In genomic region chr3:191321019-191321767, GRCh38 we compare ENCODE assay signal across 17 cellular contexts. TPM values are rescaled to one million over a fixed set of nuclear protein-coding genes. Genes with fewer than 3 reads are reported as not detected.
DNase-seq lines count a peak whose midpoint lies in the region; ATAC-seq and TF ChIP-seq lines count a peak whose summit lies in the region.
"Had no signal": no experiment of that assay in that cellular context is flagged by ENCODE, and none has a peak within 500 bp of the region (broad histone marks: within the 10 kb centered on the region; RNA-seq: fewer than 3 reads in every experiment).

No MANE protein-coding gene starts in this region.

- H3K9ac ChIP-seq in subcutaneous abdominal adipose tissue (ENCODE audit: low read length in 5 of 5) (no peak overlapping the region), endodermal cell (ENCODE audit: extremely low read depth, low read length, poor library complexity, severe bottlenecking) (no peak overlapping the region)

- peaks cover 5% of the 10 kb centered on the region for H3K9me3 Mint-ChIP-seq in endodermal cell
- H3K9me3 Mint-ChIP-seq: CD8-positive, alpha-beta T cell had no signal

- H3K4me3 ChIP-seq in HEK293 (ENCODE audit: low read depth, low read length) (no peak overlapping the region), LNCaP clone FGC (ENCODE audit: low read depth, low read length) (no peak overlapping the region), subcutaneous abdominal adipose tissue (ENCODE audit: low read depth in 1 of 5, low read length in 5 of 5) (no peak overlapping the region), endodermal cell (ENCODE audit: low read length) (no peak overlapping the region)
- H3K4me3 ChIP-seq: HAP-1 had no signal

- H3K27me3 ChIP-seq in subcutaneous abdominal adipose tissue (ENCODE audit: control insufficient read depth in 5 of 5, insufficient read depth in 4 of 5, low read length in 5 of 5) (no peaks in the 10 kb centered on the region), endodermal cell (ENCODE audit: control insufficient read depth, insufficient read depth, low read length, poor library complexity, severe bottlenecking) (no peaks in the 10 kb centered on the region)

- no peak for ATAC-seq in GM19467 (IDR thresholded peaks at IDR 0.05; ENCODE audit: unreplicated experiment)
- ATAC-seq in T-helper 17 cell: no peak
- ATAC-seq in HG02588 (IDR thresholded peaks at IDR 0.05; ENCODE audit: unreplicated experiment): no peak
- ATAC-seq: CD8-positive, alpha-beta T cell had no signal

- TF ChIP-seq CTCF in HEK293 (tag by site-specific recombination; IDR thresholded peaks at IDR 0.05) (no peak), LNCaP clone FGC (IDR thresholded peaks at IDR 0.05; ENCODE audit: control insufficient read depth, extremely low read depth, insufficient read depth) (no peak), VCaP (conservative IDR thresholded peaks at IDR 0.05) (no peak), endodermal cell (conservative IDR thresholded peaks at IDR 0.05) (no peak)

- no peaks in the 10 kb centered on the region for H3K4me1 Mint-ChIP-seq in T-helper 17 cell
- peaks cover 3% of the 10 kb centered on the region for H3K4me1 Mint-ChIP-seq in endodermal cell
- H3K4me1 Mint-ChIP-seq: CD4-positive, CD25-positive, alpha-beta regulatory T cell had no signal

- 88 to 98% methylated on average over 3 to 4 of the region's 4 CpGs for WGBS in endodermal cell (ENCODE audit: insufficient coverage in 1 of 2, insufficient read length in 1 of 2), 2 experiments

- H3K27me3 Mint-ChIP-seq in T-helper 17 cell (no peaks in the 10 kb centered on the region), endodermal cell (ENCODE audit: insufficient read depth) (no peaks in the 10 kb centered on the region)
- H3K27me3 Mint-ChIP-seq: CD4-positive, CD25-positive, alpha-beta regulatory T cell had no signal

- POLR2A ChIA-PET in HEK293 (lab: Yijun Ruan, JAX): no interaction called here

- H3K4me1 ChIP-seq in HEK293 (ENCODE audit: control insufficient read depth, insufficient read depth, low read length): no peaks in the 10 kb centered on the region
- H3K4me1 ChIP-seq in subcutaneous abdominal adipose tissue (ENCODE audit: control insufficient read depth in 5 of 5, insufficient read depth in 5 of 5, low read length in 5 of 5): no peaks in the 10 kb centered on the region
- no peaks in the 10 kb centered on the region for H3K4me1 ChIP-seq in endodermal cell (ENCODE audit: control insufficient read depth, insufficient read depth, low read length)
- H3K4me1 ChIP-seq: HAP-1 had no signal

- no peak overlapping the region for H3K4me3 Mint-ChIP-seq in T-helper 17 cell
- H3K4me3 Mint-ChIP-seq in endodermal cell: no peak overlapping the region
- H3K4me3 Mint-ChIP-seq: CD4-positive, CD25-positive, alpha-beta regulatory T cell; CD8-positive, alpha-beta T cell had no signal

- no peak overlapping the region for H3K27ac ChIP-seq in HEK293 (ENCODE audit: extremely low read depth, low read depth, low read length)
- H3K27ac ChIP-seq in VCaP: peak overlapping the region; percentile 41
- peak overlapping the region; percentile 28 for H3K27ac ChIP-seq in subcutaneous abdominal adipose tissue (ENCODE audit: low read depth, low read length)
- no peak overlapping the region for H3K27ac ChIP-seq in endodermal cell (ENCODE audit: low read depth, low read length)

- H3K36me3 ChIP-seq in HEK293 (ENCODE audit: control insufficient read depth in 2 of 2, insufficient read depth in 1 of 2, low read length in 2 of 2): no peaks in the 10 kb centered on the region
- H3K36me3 ChIP-seq in subcutaneous abdominal adipose tissue (ENCODE audit: control insufficient read depth in 5 of 5, insufficient read depth in 5 of 5, low read length in 5 of 5): no peaks in the 10 kb centered on the region
- H3K36me3 ChIP-seq in endodermal cell (ENCODE audit: control insufficient read depth, insufficient read depth, low read length): no peaks in the 10 kb centered on the region
- H3K36me3 ChIP-seq: HAP-1 had no signal

- DNase-seq in LNCaP clone FGC (ENCODE audit: low read depth) (peak; percentile 85), T-helper 17 cell (no peak), endodermal cell (no peak)
- DNase-seq: C1 segment of cervical spinal cord; Caco-2; CD4-positive, CD25-positive, alpha-beta regulatory T cell; CD8-positive, alpha-beta T cell; DMS153; DND-41; GOT3 had no signal

- H3K36me3 Mint-ChIP-seq in T-helper 17 cell (ENCODE audit: low read depth) (peaks cover 3% of the 10 kb centered on the region), endodermal cell (ENCODE audit: low read depth) (no peaks in the 10 kb centered on the region)
- H3K36me3 Mint-ChIP-seq: CD4-positive, CD25-positive, alpha-beta regulatory T cell; CD8-positive, alpha-beta T cell had no signal

- no peaks in the 10 kb centered on the region for H3K9me3 ChIP-seq in HEK293 (ENCODE audit: control insufficient read depth, insufficient read depth, low read depth, low read length)
- H3K9me3 ChIP-seq in subcutaneous abdominal adipose tissue (ENCODE audit: control insufficient read depth in 5 of 5, low read length in 5 of 5): peaks cover 0 to 2% (median 0%) of the 10 kb centered on the region in 5 donors
- no peaks in the 10 kb centered on the region for H3K9me3 ChIP-seq in T-helper 17 cell (ENCODE audit: control insufficient read depth, low read length, poor library complexity, severe bottlenecking)
- no peaks in the 10 kb centered on the region for H3K9me3 ChIP-seq in endodermal cell (ENCODE audit: control insufficient read depth, low read length)
- H3K9me3 ChIP-seq: Caco-2, HAP-1 had no signal

- no peak overlapping the region for H3K27ac Mint-ChIP-seq in T-helper 17 cell
- H3K27ac Mint-ChIP-seq in endodermal cell: no peak overlapping the region
- H3K27ac Mint-ChIP-seq: CD8-positive, alpha-beta T cell had no signal

- CTCF ChIA-PET in HEK293 (lab: Yijun Ruan, JAX): no interaction called here

TF ChIP-seq in HEK293, 187 proteins besides CTCF, POLR2A, EP300 and RAD21:
- TF ChIP-seq ZNF114 (tag by site-specific recombination; IDR thresholded peaks at IDR 0.05) (no peak), ZFHX2 (tag by site-specific recombination; conservative IDR thresholded peaks at IDR 0.05) (peak; percentile 48), ZNF571 (tag by site-specific recombination; IDR thresholded peaks at IDR 0.05) (no peak), ZNF174 (tag by site-specific recombination; IDR thresholded peaks at IDR 0.05) (no peak), ZFP69B (tag by site-specific recombination; IDR thresholded peaks at IDR 0.05) (no peak), KLF1 (tag by site-specific recombination; IDR thresholded peaks at IDR 0.05) (no peak), ZNF558 (tag by site-specific recombination; IDR thresholded peaks at IDR 0.05) (no peak), ZBTB1 (tag by site-specific recombination; IDR thresholded peaks at IDR 0.05) (no peak), ZNF830 (tag by site-specific recombination; IDR thresholded peaks at IDR 0.05; ENCODE audit: low read depth) (no peak)
TF ChIP-seq in HEK293: peak in this region for 1.

RNA-seq across cellular contexts. Expression of gene CCDC50, which starts 8.0 kb away (rescaled TPM):
- total RNA-seq in T-helper 17 cell (10 to 100 TPM; 11.8 to 12.7 TPM), endodermal cell (10 to 100 TPM; 41.8 to 48.6 TPM)
- 62.5 TPM for polyA plus RNA-seq in endodermal cell (2013, experiment 1 of 2)
- polyA plus RNA-seq in endodermal cell (2013, experiment 2 of 2): 65.1 TPM

RNA-seq across cellular contexts. Expression of gene UTS2B, which starts 9.1 kb away (rescaled TPM):
- total RNA-seq in T-helper 17 cell (not detected), endodermal cell (under 1 TPM in 1 of 2 donors, not detected in 1; 0.90 TPM)
- polyA plus RNA-seq in endodermal cell (2013, experiment 1 of 2): 0.36 TPM
- not detected for polyA plus RNA-seq in endodermal cell (2013, experiment 2 of 2)
- total RNA-seq: A172; CD4-positive, CD25-positive, alpha-beta regulatory T cell; CD8-positive, alpha-beta T cell had no signal
- polyA plus RNA-seq: CD4-positive, CD25-positive, alpha-beta regulatory T cell had no signal

Comparison
In these comparisons a context has a peak if more than half of its experiments do, and no peak if none do; other contexts are left out.
1. H3K27ac ChIP-seq: peak in VCaP (single experiment) and subcutaneous abdominal adipose tissue (single experiment); none in HEK293 (single experiment) and endodermal cell (single experiment).